Comparison of ENCODE assay signal across 8 cellular contexts in the genomic region with DNA sequence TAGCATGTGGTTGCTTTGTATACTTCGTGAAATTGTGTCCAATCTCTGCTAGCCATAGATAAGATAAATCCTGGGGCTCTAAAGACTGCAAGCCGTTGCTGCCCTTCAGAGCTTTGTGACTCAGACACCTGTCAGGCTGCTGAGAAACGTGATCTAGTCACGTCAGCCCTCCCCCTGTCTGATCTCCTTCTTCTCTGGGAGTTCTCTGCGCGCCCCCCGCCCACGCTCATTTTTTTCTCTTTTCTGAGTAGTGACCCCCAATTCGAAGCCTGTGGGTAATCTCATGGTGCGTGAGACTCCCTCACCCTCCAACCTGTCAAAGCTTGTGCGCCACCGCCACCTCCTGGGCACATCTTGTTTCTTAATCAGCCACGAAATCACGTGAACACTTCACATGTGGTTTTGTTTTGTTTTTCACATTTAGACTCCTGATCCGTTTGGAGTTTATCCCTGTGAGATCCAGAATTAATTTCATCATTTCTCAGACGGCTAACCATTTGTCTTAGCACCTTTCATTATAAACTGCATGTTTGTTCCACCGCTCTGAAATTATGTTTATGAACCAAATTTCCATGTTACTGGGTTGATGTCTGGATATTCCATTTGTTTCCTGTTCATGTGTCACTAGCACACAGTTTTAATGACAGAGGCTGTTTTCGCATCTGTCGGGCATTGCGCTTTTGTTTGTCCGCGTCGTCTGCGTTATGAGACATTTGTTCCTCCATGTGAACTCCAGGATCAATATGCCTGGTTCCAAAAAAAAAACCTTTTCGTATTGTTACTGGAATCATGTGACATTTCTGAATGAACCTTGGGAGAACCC. TPM values are rescaled to one million over a fixed set of nuclear protein-coding genes. Genes with fewer than 3 reads are reported as not detected.
DNase-seq lines count a peak whose midpoint lies in the region; ATAC-seq and TF ChIP-seq lines count a peak whose summit lies in the region.

No MANE protein-coding gene starts in this region.

- TF ChIP-seq CTCF in HL-60 (IDR thresholded peaks at IDR 0.05; ENCODE audit: insufficient read depth, low read length) (no peak), OCI-LY7 (conservative IDR thresholded peaks at IDR 0.05; ENCODE audit: low read length) (peak; percentile 94)

- no peaks in the 10 kb centered on the region for H3K9me2 ChIP-seq in OCI-LY7 (ENCODE audit: insufficient read depth, low read length)

- TF ChIP-seq POLR2A in erythroblast (IDR thresholded peaks at IDR 0.05; ENCODE audit: low read length) = no peak

- H2AFZ ChIP-seq in OCI-LY7 (ENCODE audit: low read length) = peak overlapping the region; percentile 86; the same call in 1 of the 2 replicates

- no TSS peak for BruUV-seq in OCI-LY7 (replicated peaks; lab: Mats Ljungman, UMichigan)

- no peak for ATAC-seq in HG02938 (IDR thresholded peaks at IDR 0.05; ENCODE audit: unreplicated experiment)

- intact Hi-C loops in OCI-LY7 (cut with micrococcal nuclease; ENCODE audit: unreplicated experiment) = loop anchor here (1.0 to 5.0 kb wide), 3 partner anchors 46 to 479 kb away; a partner anchor contains a TSS

- CTCF ChIA-PET in OCI-LY7 (lab: Charles Lee; ENCODE audit: unreplicated experiment) = no interaction called here

- H3K4me1 ChIP-seq in OCI-LY7 (ENCODE audit: insufficient read depth, low read length, poor library complexity, severe bottlenecking) = peaks cover 5% of the 10 kb centered on the region

- H4K20me1 ChIP-seq in OCI-LY7 (ENCODE audit: insufficient read depth, low read length) = no peaks in the 10 kb centered on the region; the same call in 1 of the 2 replicates

- H3K79me2 ChIP-seq in OCI-LY7 (ENCODE audit: insufficient read depth, low read depth, low read length) = peaks cover 11% of the 10 kb centered on the region; the same call in 1 of the 2 replicates

- peaks cover 4% of the 10 kb centered on the region; the same call in 1 of the 2 replicates for H3K36me3 ChIP-seq in OCI-LY7 (ENCODE audit: insufficient read depth, low read length)

- POLR2A ChIA-PET in OCI-LY7 (lab: Charles Lee) = no interaction called here

- no peaks in the 10 kb centered on the region for H3K9me3 ChIP-seq in OCI-LY7 (ENCODE audit: low read length)

- H3K4me3 ChIP-seq in HL-60 (replicated peaks; ENCODE audit: insufficient read depth, low read length) (peak overlapping the region; percentile 87), OCI-LY7 (ENCODE audit: low read depth, low read length, poor library complexity, severe bottlenecking) (peak overlapping the region; percentile 99)

- H3K27me3 ChIP-seq in HL-60 (ENCODE audit: insufficient read depth, poor library complexity, severe bottlenecking) = no peaks in the 10 kb centered on the region

- H3K4me2 ChIP-seq in OCI-LY7 (ENCODE audit: low read length) = peak overlapping the region; percentile 90

- H3K27ac ChIP-seq in HL-60 (replicated peaks) = peak overlapping the region; percentile 94
- peak overlapping the region; percentile 63 for H3K27ac ChIP-seq in OCI-LY7 (ENCODE audit: low read depth, low read length, poor library complexity, severe bottlenecking)

- DNase-seq in DMS 273 (lab: John Stamatoyannopoulos, UW; ENCODE audit: unreplicated experiment) (peak; percentile 92), HL-60 (ENCODE audit: low read depth in 1 of 2, low spot score in 1 of 2) (peak; percentile 43 to 65), OCI-LY7 (ENCODE audit: low spot score) (peak; percentile 81), erythroblast (lab: John Stamatoyannopoulos, UW) (peak; percentile 87 to 91), mucosa of gallbladder (ENCODE audit: low spot score) (peak; percentile 85)
- peak; percentile 84 for DNase-seq in activated T-cell treated with anti-CD3 and anti-CD28 coated beads, Interleukin-2, amount 50 U/mL, for 1 hour
- peak; percentile 72 for DNase-seq in stimulated activated CD8-positive, alpha-beta memory T cell treated with anti-CD3 and anti-CD28 coated beads, Interleukin-2, amount 100 ng/mL, for 1 hour (ENCODE audit: low read depth in 2 of 2)

RNA-seq across cellular contexts. Expression of a gene that starts 1.0 kb away (rescaled TPM):
- 8.6 and 9.9 TPM in 2 replicates for total RNA-seq in OCI-LY7 (2014; rRNA removed; shearing (Covaris generic))
- total RNA-seq in OCI-LY7 (2022) (8.2 and 9.4 TPM in 2 replicates), mucosa of gallbladder (13.2 TPM)

RNA-seq across cellular contexts. Expression of a gene that starts 16.2 kb away (rescaled TPM):
- not detected in 2 replicates for total RNA-seq in OCI-LY7 (2014; rRNA removed; shearing (Covaris generic))
- total RNA-seq in OCI-LY7 (2022) (not detected in 2 replicates), mucosa of gallbladder (1.6 TPM)

RNA-seq across cellular contexts. Expression of a gene that starts 45.0 kb away (rescaled TPM):
- total RNA-seq in OCI-LY7 (2014; rRNA removed; shearing (Covaris generic)) = not detected in 2 replicates
- total RNA-seq in OCI-LY7 (2022) = not detected in 2 replicates
- 0.20 TPM for total RNA-seq in mucosa of gallbladder
